In the genomic region with DNA sequence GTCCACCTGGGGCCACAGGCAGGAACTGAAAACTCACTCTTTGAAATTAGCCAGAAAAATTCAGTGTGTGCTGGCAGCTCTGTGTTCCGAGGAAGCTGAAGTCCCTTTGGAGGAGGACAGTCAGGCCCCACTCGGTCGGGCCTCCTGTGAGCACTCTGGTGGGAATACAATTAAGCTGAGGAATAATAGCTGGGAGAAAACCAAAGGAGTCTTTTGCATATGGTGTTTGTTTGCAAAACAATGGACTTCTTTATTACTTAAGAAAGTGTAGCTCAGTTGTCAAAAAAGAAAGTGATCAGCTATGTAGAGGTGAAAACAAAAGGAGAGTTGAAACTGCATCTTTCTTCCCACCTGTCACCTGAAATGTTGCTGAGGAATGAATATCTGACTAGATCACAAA, we compare ENCODE assay signal across 24 cellular contexts.
DNase-seq lines count a peak whose midpoint lies in the region; TF ChIP-seq lines count a peak whose summit lies in the region.
"Had no signal": no experiment of that assay in that cellular context is flagged by ENCODE, and none has a peak within 500 bp of the region (broad histone marks: within the 10 kb centered on the region; RNA-seq: fewer than 3 reads in every experiment).

No MANE protein-coding gene starts in this region.

- H3K9me3 Mint-ChIP-seq in nephron: no peaks in the 10 kb centered on the region
- H3K9me3 Mint-ChIP-seq: activated CD4-positive, alpha-beta memory T cell treated with anti-CD3 and anti-CD28 coated beads, Interleukin-2, amount 10 ng/mL, durations not matched to agents 7 days and 5 days; activated naive CD4-positive, alpha-beta T cell treated with anti-CD3 and anti-CD28 coated beads, Interleukin-2, amount 50 U/mL, for 72 hours; stimulated activated naive CD8-positive, alpha-beta T cell treated with anti-CD3 and anti-CD28 coated beads, Interleukin-15, Interleukin-2, amounts not matched to agents 100 ng/mL and 50 ng/mL, for 24 hours had no signal

- POLR2A ChIA-PET in HEK293T (lab: Yijun Ruan, JAX): interaction anchor here (1.0 to 1.7 kb wide), 2 partner anchors 9 to 211 kb away, joined by 3 to 6 read pairs; no protein-coding TSS in a partner anchor

- H3K36me3 ChIP-seq in H7 (replicated peaks; ENCODE audit: control insufficient read depth, insufficient read depth, low read length): no peaks in the 10 kb centered on the region
- H3K36me3 ChIP-seq in HUES64 (ENCODE audit: insufficient read depth, low read length): no peaks in the 10 kb centered on the region; the same call in 1 of the 2 replicates
- no peaks in the 10 kb centered on the region for H3K36me3 ChIP-seq in ectodermal cell (ENCODE audit: control insufficient read depth, insufficient read depth, low read length)
- H3K36me3 ChIP-seq: SJSA1, thoracic aorta had no signal

- peak overlapping the region; percentile 85; the same call in 1 of the 2 replicates for H3K27ac ChIP-seq in HUES64 (ENCODE audit: low read depth, low read length)
- H3K27ac ChIP-seq in ectodermal cell (ENCODE audit: insufficient read depth, low read depth, low read length, poor library complexity, severe bottlenecking): peak overlapping the region; percentile 66
- no peak overlapping the region for H3K27ac ChIP-seq in dorsolateral prefrontal cortex
- H3K27ac ChIP-seq: KMS-11, psoas muscle, SJSA1, skin epidermis, thoracic aorta had no signal

- CTCF ChIA-PET in HEK293T (lab: Yijun Ruan, JAX): no interaction called here

- H3K9ac ChIP-seq in HUES64 (ENCODE audit: low read depth, low read length): no peak overlapping the region
- H3K9ac ChIP-seq: KMS-11 had no signal

- H3K4me3 Mint-ChIP-seq in nephron: peak overlapping the region in 2 of 3 experiments; percentile 40 to 44
- H3K4me3 Mint-ChIP-seq: activated CD4-positive, alpha-beta memory T cell treated with anti-CD3 and anti-CD28 coated beads, Interleukin-2, amount 10 ng/mL, durations not matched to agents 7 days and 5 days; stimulated activated naive CD8-positive, alpha-beta T cell treated with anti-CD3 and anti-CD28 coated beads, Interleukin-15, Interleukin-2, amounts not matched to agents 100 ng/mL and 50 ng/mL, for 24 hours had no signal

- H3K4me1 Mint-ChIP-seq in nephron: peaks cover 59% of the 10 kb centered on the region
- H3K4me1 Mint-ChIP-seq: activated CD4-positive, alpha-beta memory T cell treated with anti-CD3 and anti-CD28 coated beads, Interleukin-2, amount 10 ng/mL, durations not matched to agents 7 days and 5 days had no signal

- peak overlapping the region; percentile 63 to 81 (median 78) for H3K27ac Mint-ChIP-seq in nephron
- H3K27ac Mint-ChIP-seq: activated CD4-positive, alpha-beta memory T cell treated with anti-CD3 and anti-CD28 coated beads, Interleukin-2, amount 10 ng/mL, durations not matched to agents 7 days and 5 days; activated naive CD4-positive, alpha-beta T cell treated with anti-CD3 and anti-CD28 coated beads, Interleukin-2, amount 50 U/mL, for 72 hours; stimulated activated naive CD8-positive, alpha-beta T cell treated with anti-CD3 and anti-CD28 coated beads, Interleukin-15, Interleukin-2, amounts not matched to agents 100 ng/mL and 50 ng/mL, for 24 hours had no signal

- TF ChIP-seq CTCF in nephron (IDR thresholded peaks at IDR 0.05; ENCODE audit: unreplicated experiment in 3 of 3) (no peak), dorsolateral prefrontal cortex (IDR thresholded peaks at IDR 0.05 in 54 of 56, conservative IDR thresholded peaks at IDR 0.05 in 2 of 56; ENCODE audit: low read depth in 1 of 56, partially characterized antibody in 56 of 56) (no peak)

- no peaks in the 10 kb centered on the region for H3K27me3 Mint-ChIP-seq in nephron (ENCODE audit: low read depth)
- H3K27me3 Mint-ChIP-seq: activated CD4-positive, alpha-beta memory T cell treated with anti-CD3 and anti-CD28 coated beads, Interleukin-2, amount 10 ng/mL, durations not matched to agents 7 days and 5 days had no signal

- H3K4me3 ChIP-seq in H7 (ENCODE audit: insufficient read depth, low read depth, low read length): no peak overlapping the region
- H3K4me3 ChIP-seq in HUES64 (ENCODE audit: low read length): no peak overlapping the region
- H3K4me3 ChIP-seq in ectodermal cell (ENCODE audit: insufficient read depth, low read depth, low read length): no peak overlapping the region
- H3K4me3 ChIP-seq in dorsolateral prefrontal cortex: no peak overlapping the region
- H3K4me3 ChIP-seq: gastroesophageal sphincter, psoas muscle, SJSA1, skin epidermis, thoracic aorta had no signal

- intact Hi-C loops in dorsolateral prefrontal cortex (cut with DNase I): no loop called here

- peaks cover 57% of the 10 kb centered on the region for H3K4me1 ChIP-seq in HUES64 (ENCODE audit: insufficient read depth, low read length)
- peaks cover 44% of the 10 kb centered on the region for H3K4me1 ChIP-seq in ectodermal cell (ENCODE audit: control insufficient read depth, insufficient read depth, low read length)
- H3K4me1 ChIP-seq: psoas muscle, SJSA1 had no signal

- WGBS in HUES64: 1% methylated on average over 3 of the region's 3 CpGs
- 1 to 2% methylated on average over 3 of the region's 3 CpGs for whole genome bisulfite sequencing in ectodermal cell, 2 experiments

- H3K27me3 ChIP-seq in H7 (ENCODE audit: control insufficient read depth, insufficient read depth, low read length): peaks cover 6% of the 10 kb centered on the region; the same call in 1 of the 2 replicates
- H3K27me3 ChIP-seq in HUES64 (ENCODE audit: insufficient read depth, low read length): peaks cover 16% of the 10 kb centered on the region; the same call in 1 of the 2 replicates
- no peaks in the 10 kb centered on the region for H3K27me3 ChIP-seq in ectodermal cell (ENCODE audit: control insufficient read depth, insufficient read depth, low read length, poor library complexity, severe bottlenecking)
- no peaks in the 10 kb centered on the region for H3K27me3 ChIP-seq in dorsolateral prefrontal cortex
- H3K27me3 ChIP-seq: gastroesophageal sphincter, SJSA1 had no signal

- no peaks in the 10 kb centered on the region for H3K9me3 ChIP-seq in HUES64 (ENCODE audit: insufficient read depth, low read depth, low read length)
- no peaks in the 10 kb centered on the region for H3K9me3 ChIP-seq in ectodermal cell (ENCODE audit: control insufficient read depth, low read length)
- H3K9me3 ChIP-seq: gastroesophageal sphincter, psoas muscle, SJSA1, thoracic aorta had no signal

- peak; percentile 50 for DNase-seq in H7
- no peak for DNase-seq in HEK293T (ENCODE audit: extremely low spot score)
- no peak for DNase-seq in 8988T
- no peak for DNase-seq in dorsolateral prefrontal cortex
- DNase-seq: activated CD4-positive, alpha-beta memory T cell treated with anti-CD3 and anti-CD28 coated beads, Interleukin-2, amount 10 ng/mL, durations not matched to agents 7 days and 5 days; activated CD4-positive, alpha-beta T cell treated with anti-CD3 and anti-CD28 coated beads for 1 hour; activated CD8-positive, alpha-beta memory T cell treated with anti-CD3 and anti-CD28 coated beads, Interleukin-2, amount 50 U/mL, for 48 hours; central memory CD4-positive, alpha-beta T cell; hippocampal formation; kidney; NCI-H2081; NCI-H2227 treated with DMSO at 0.1 percent for 48 hours; NCI-H748 treated with DMSO at 0.1 percent for 48 hours; psoas muscle had no signal

- H3K36me3 Mint-ChIP-seq in nephron (ENCODE audit: low read depth): peaks cover 29% of the 10 kb centered on the region
- H3K36me3 Mint-ChIP-seq: activated naive CD4-positive, alpha-beta T cell treated with anti-CD3 and anti-CD28 coated beads, Interleukin-2, amount 50 U/mL, for 72 hours had no signal

TF ChIP-seq in HEK293T, 16 proteins besides CTCF, POLR2A, EP300 and RAD21:
- TF ChIP-seq PKNOX1 (IDR thresholded peaks at IDR 0.05): no peak
- TF ChIP-seq LEF1 (IDR thresholded peaks at IDR 0.05; ENCODE audit: borderline replicate concordance): no peak
- no peak for TF ChIP-seq FOXM1 (IDR thresholded peaks at IDR 0.05; ENCODE audit: borderline replicate concordance)
- TF ChIP-seq SP1 (IDR thresholded peaks at IDR 0.05): no peak
- TF ChIP-seq TARDBP (IDR thresholded peaks at IDR 0.05): no peak
- TF ChIP-seq ARNT (IDR thresholded peaks at IDR 0.05): no peak
- TF ChIP-seq ELF4 (IDR thresholded peaks at IDR 0.05): no peak
- no peak for TF ChIP-seq NFRKB (IDR thresholded peaks at IDR 0.05)
- no peak for TF ChIP-seq CTBP1 (IDR thresholded peaks at IDR 0.05; ENCODE audit: borderline replicate concordance)
- TF ChIP-seq FOXA1 (IDR thresholded peaks at IDR 0.05): no peak
- TF ChIP-seq SUZ12 (IDR thresholded peaks at IDR 0.05): no peak
- TF ChIP-seq L3MBTL2 (conservative IDR thresholded peaks at IDR 0.05): no peak
- no peak for TF ChIP-seq FOXK2 (IDR thresholded peaks at IDR 0.05)
- TF ChIP-seq BHLHE40 (IDR thresholded peaks at IDR 0.05; ENCODE audit: borderline replicate concordance): no peak
- TF ChIP-seq HDGF (IDR thresholded peaks at IDR 0.05; ENCODE audit: borderline replicate concordance): no peak
- TF ChIP-seq ZNF384 (IDR thresholded peaks at IDR 0.05): no peak

Comparison
In these comparisons a context has a peak if more than half of its experiments do, and no peak if none do; other contexts are left out.
1. H3K27ac ChIP-seq: peak in HUES64 (single experiment) and ectodermal cell (single experiment); none in dorsolateral prefrontal cortex (0 of 59).